ENCODE assay signal across 1 cellular context in genomic region chr1:160731564-160732349, GRCh38.
TF ChIP-seq lines count a peak whose summit lies in the region.

No MANE protein-coding gene starts in this region.

TF ChIP-seq in K562, 482 proteins besides CTCF, POLR2A, EP300 and RAD21:
- TF ChIP-seq ZNF146 (CRISPR knock-in tag; IDR thresholded peaks at IDR 0.05; ENCODE audit: unreplicated experiment) (peak; percentile 86), BCOR (IDR thresholded peaks at IDR 0.05) (0 out of 2 replicates have a peak, but pooled peaks have one; percentile 28)
